ENCODE assay signal across 7 cellular contexts in the genomic region with DNA sequence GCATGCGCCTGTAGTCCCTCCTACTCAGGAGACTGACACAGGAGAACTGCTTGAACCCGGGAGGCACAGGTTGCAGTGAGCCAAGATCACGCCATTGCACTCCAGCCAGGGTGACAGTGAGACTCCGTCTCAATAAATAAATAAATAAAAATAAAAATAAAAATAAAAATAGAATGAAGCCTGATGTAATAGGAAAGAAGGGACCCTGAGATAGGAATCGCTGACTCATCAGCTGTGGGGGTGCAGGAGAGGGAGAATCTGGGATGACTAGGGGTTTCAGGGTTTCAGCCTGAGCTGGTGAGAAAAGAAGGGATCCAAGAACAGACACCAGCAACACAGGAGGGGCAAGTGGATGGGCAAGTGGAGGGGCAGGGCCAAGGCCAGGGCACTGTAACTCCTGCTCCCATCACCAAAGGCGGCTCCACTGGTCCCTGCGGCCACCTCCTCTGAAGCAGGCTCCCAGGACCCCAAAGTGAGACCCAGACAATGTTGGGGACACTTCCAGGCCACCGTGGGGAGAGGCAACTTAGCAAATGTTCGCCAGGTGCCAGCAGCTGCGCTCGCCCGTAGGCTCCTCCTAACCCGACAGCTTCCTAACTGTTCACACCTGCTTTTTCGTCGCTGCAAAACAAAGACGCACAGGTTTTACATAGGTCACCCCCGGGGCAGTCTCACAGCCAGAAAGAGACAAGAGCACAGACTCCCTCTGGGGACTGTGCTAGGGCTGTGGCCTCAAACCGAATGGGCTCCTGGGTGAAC. TPM values are rescaled to one million over a fixed set of nuclear protein-coding genes. Genes with fewer than 3 reads are reported as not detected.
DNase-seq lines count a peak whose midpoint lies in the region; ATAC-seq, FAIRE-seq and TF ChIP-seq lines count a peak whose summit lies in the region.

No MANE protein-coding gene starts in this region.

- peak overlapping the region; percentile 97 to 100 (median 99) for H3K4me3 Mint-ChIP-seq in brain

- no peak overlapping the region for H3K4me3 ChIP-seq in mucosa of descending colon

- peak; percentile 29 for FAIRE-seq in GM18507 (lab: Jason Lieb, UNC)

- H3K4me1 ChIP-seq in mucosa of descending colon (ENCODE audit: low read depth), result peaks cover 13% of the 10 kb centered on the region

- H3K36me3 Mint-ChIP-seq in brain, result no peaks in the 10 kb centered on the region

- peaks cover 0 to 4% (median 0%) of the 10 kb centered on the region in 5 experiments for H3K9me3 Mint-ChIP-seq in brain

- H3K27ac Mint-ChIP-seq in brain, result peak overlapping the region; percentile 91 to 95 (median 94)

- peaks cover 4% of the 10 kb centered on the region for H3K27me3 Mint-ChIP-seq in brain

- TF ChIP-seq CTCF in brain (conservative IDR thresholded peaks at IDR 0.05) (no peak), mucosa of descending colon (IDR thresholded peaks at IDR 0.05) (no peak)

- peak; percentile 3 for ATAC-seq in mucosa of descending colon
- no peak for ATAC-seq in GM21367 (IDR thresholded peaks at IDR 0.05; ENCODE audit: unreplicated experiment)

- H3K4me1 Mint-ChIP-seq in brain, result peaks cover 54% of the 10 kb centered on the region

- no peaks in the 10 kb centered on the region for H3K9me3 ChIP-seq in mucosa of descending colon

- no peak for DNase-seq in GM18507 (ENCODE audit: extremely low spot score, insufficient read length, low read depth)
- DNase-seq in NCI-H146 (lab: John Stamatoyannopoulos, UW), result peak; percentile 96
- peak in 1 of 3 donors; percentile 40 for DNase-seq in mucosa of descending colon
- DNase-seq in NCI-H524 treated with DMSO at 0.1 percent for 48 hours (lab: John Stamatoyannopoulos, UW), result no peak
- DNase-seq in GDM1 (lab: John Stamatoyannopoulos, UW), result no peak

- no peaks in the 10 kb centered on the region for H3K36me3 ChIP-seq in mucosa of descending colon (ENCODE audit: low read depth)

- intact Hi-C loops in mucosa of descending colon (cut with DNase I, micrococcal nuclease), result no loop called here

RNA-seq across cellular contexts. Expression of gene HAUS8, which starts 1.2 kb away (rescaled TPM):
- polyA plus RNA-seq in brain (ENCODE audit: insufficient read depth, low read depth, low replicate concordance), result 12.7 TPM
- 10 to 100 TPM; 12.2 to 16.6 (median 13.6) TPM for total RNA-seq in mucosa of descending colon

RNA-seq across cellular contexts. Expression of gene MYO9B, which starts 1.5 kb away (rescaled TPM):
- 41.2 TPM for polyA plus RNA-seq in brain (ENCODE audit: insufficient read depth, low read depth, low replicate concordance)
- 10 to 100 TPM; 73.7 to 91.8 (median 90.8) TPM for total RNA-seq in mucosa of descending colon

RNA-seq across cellular contexts. Expression of gene CPAMD8, which starts 47.4 kb away (rescaled TPM):
- polyA plus RNA-seq in brain (ENCODE audit: insufficient read depth, low read depth, low replicate concordance), result 4.1 TPM
- 1 to 10 TPM; 2.3 to 5.8 (median 3.1) TPM for total RNA-seq in mucosa of descending colon
